Comparison of ENCODE assay signal across 20 cellular contexts in genomic region chr7:54080525-54080924, GRCh38.
"Had no signal": no experiment of that assay in that cellular context is flagged by ENCODE, and none has a peak within 500 bp of the region (broad histone marks: within the 10 kb centered on the region; RNA-seq: fewer than 3 reads in every experiment).

No MANE protein-coding gene starts in this region.

- H3K27ac ChIP-seq: colonic mucosa, dorsolateral prefrontal cortex, esophagus muscularis mucosa, foreskin keratinocyte, gastroesophageal sphincter, heart left ventricle, hepatocyte, left lung, lower lobe of right lung had no signal

- H3K4me3 ChIP-seq: colonic mucosa, dorsolateral prefrontal cortex, esophagus muscularis mucosa, gastroesophageal sphincter, heart left ventricle, hepatocyte, left lung, lower lobe of right lung, mucosa of descending colon had no signal

- H2AFZ ChIP-seq: hepatocyte had no signal

- FAIRE-seq: endothelial cell of umbilical vein, frontal cortex, islet of Langerhans, keratinocyte had no signal

- DNase-seq: colonic mucosa; cortex of kidney; dorsolateral prefrontal cortex; effector CD4-positive, alpha-beta T cell; effector memory CD4-positive, alpha-beta T cell; foreskin keratinocyte; heart left ventricle; left cardiac atrium; left lung; left ventricle myocardium superior; lower lobe of right lung; mesenchymal stem cell; mucosa of descending colon had no signal

- H3K9me3 ChIP-seq: colonic mucosa, esophagus muscularis mucosa, gastroesophageal sphincter, lower lobe of right lung, mucosa of descending colon had no signal

- H3K4me2 ChIP-seq: hepatocyte had no signal

- ATAC-seq: foreskin keratinocyte, gastroesophageal sphincter, heart left ventricle, left cardiac atrium, left lung, left ventricle myocardium superior, lower lobe of right lung, mucosa of descending colon had no signal

- H3K4me1 ChIP-seq: colonic mucosa, esophagus muscularis mucosa, foreskin keratinocyte, gastroesophageal sphincter, heart left ventricle, left lung, lower lobe of right lung had no signal

- H3K36me3 ChIP-seq: colonic mucosa, esophagus muscularis mucosa, gastroesophageal sphincter, heart left ventricle, left lung, lower lobe of right lung had no signal

- H3K79me2 ChIP-seq: hepatocyte had no signal

- H3K27me3 ChIP-seq: colonic mucosa, dorsolateral prefrontal cortex, esophagus muscularis mucosa, foreskin keratinocyte, gastroesophageal sphincter, heart left ventricle, hepatocyte, left lung had no signal
